In the genomic region with DNA sequence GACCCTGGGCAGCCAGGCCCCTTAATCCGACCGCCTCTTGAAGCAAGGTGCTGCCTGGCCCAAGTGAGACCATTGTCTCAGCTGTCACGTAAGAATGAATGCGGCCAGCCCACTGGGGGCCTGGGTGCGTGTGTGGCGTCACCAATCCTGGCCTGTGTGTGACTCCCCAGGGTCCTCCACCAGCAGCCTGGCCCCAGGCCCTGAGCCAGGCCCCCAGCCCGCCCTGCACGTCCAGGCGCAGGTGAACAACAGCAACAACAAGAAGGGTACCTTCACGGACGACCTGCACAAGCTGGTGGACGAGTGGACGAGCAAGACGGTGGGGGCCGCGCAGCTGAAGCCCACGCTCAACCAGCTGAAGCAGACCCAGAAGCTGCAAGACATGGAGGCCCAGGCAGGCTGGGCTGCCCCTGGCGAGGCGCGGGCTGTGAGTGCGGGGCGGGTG, we compare ENCODE assay signal across 17 cellular contexts.
"Had no signal": no experiment of that assay in that cellular context is flagged by ENCODE, and none has a peak within 500 bp of the region (broad histone marks: within the 10 kb centered on the region; RNA-seq: fewer than 3 reads in every experiment).

No MANE protein-coding gene starts in this region.

- H3K9me3 Mint-ChIP-seq: activated naive CD4-positive, alpha-beta T cell treated with anti-CD3 and anti-CD28 coated beads, Interleukin-2, amount 50 U/mL, for 24 hours; activated T-helper 17 cell treated with anti-CD3 and anti-CD28 coated beads, Interleukin-2, amount 50 U/mL, for 72 hours; nephron; stimulated activated naive B cell treated with anti-CD40 and anti-IgM and Interleukin-4, amounts not matched to agents 10 μg/mL and 1 μg/mL and 100 μg/mL, for 72 hours had no signal

- H3K27me3 Mint-ChIP-seq: activated naive CD4-positive, alpha-beta T cell treated with anti-CD3 and anti-CD28 coated beads, Interleukin-2, amount 50 U/mL, for 24 hours; activated T-helper 17 cell treated with anti-CD3 and anti-CD28 coated beads, Interleukin-2, amount 50 U/mL, for 72 hours had no signal

- H3K27ac ChIP-seq: adrenal gland, esophagus muscularis mucosa, psoas muscle, right lobe of liver, SJSA1, tibial artery had no signal

- H3K36me3 Mint-ChIP-seq: activated naive CD4-positive, alpha-beta T cell treated with anti-CD3 and anti-CD28 coated beads, Interleukin-2, amount 50 U/mL, for 24 hours; stimulated activated naive B cell treated with anti-CD40 and anti-IgM and Interleukin-4, amounts not matched to agents 10 μg/mL and 1 μg/mL and 100 μg/mL, for 72 hours had no signal

- H3K4me1 Mint-ChIP-seq: activated T-helper 17 cell treated with anti-CD3 and anti-CD28 coated beads, Interleukin-2, amount 50 U/mL, for 72 hours; stimulated activated naive B cell treated with anti-CD40 and anti-IgM and Interleukin-4, amounts not matched to agents 10 μg/mL and 1 μg/mL and 100 μg/mL, for 72 hours had no signal

- H3K4me3 ChIP-seq: adrenal gland, esophagus muscularis mucosa, psoas muscle, right lobe of liver, SJSA1, tibial artery had no signal

- DNase-seq: activated CD4-positive, alpha-beta T cell treated with anti-CD3 and anti-CD28 coated beads for 4 hours; activated CD8-positive, alpha-beta memory T cell treated with anti-CD3 and anti-CD28 coated beads for 24 hours; activated T-cell treated with anti-CD3 and anti-CD28 coated beads for 4 hours; kidney glomerular epithelial cell; occipital lobe; psoas muscle; stimulated activated CD4-positive, alpha-beta T cell treated with anti-CD3 and anti-CD28 coated beads, Interleukin-1b, Interleukin-23, amount 100 ng/mL, for 48 hours; stimulated activated naive B cell treated with anti-CD40 and anti-IgM and Interleukin-4, amounts not matched to agents 10 μg/mL and 1 μg/mL and 100 μg/mL, for 72 hours had no signal

- H3K4me1 ChIP-seq: tibial artery had no signal

- ATAC-seq: activated T-helper 17 cell treated with anti-CD3 and anti-CD28 coated beads, Interleukin-2, amount 50 U/mL, for 72 hours; psoas muscle; right lobe of liver; stimulated activated naive B cell treated with anti-CD40 and anti-IgM and Interleukin-4, amounts not matched to agents 10 μg/mL and 1 μg/mL and 100 μg/mL, for 72 hours; WTC11 had no signal

- H3K27me3 ChIP-seq: adrenal gland, esophagus muscularis mucosa, right lobe of liver, SJSA1, tibial artery had no signal

- H3K27ac Mint-ChIP-seq: activated naive CD4-positive, alpha-beta T cell treated with anti-CD3 and anti-CD28 coated beads, Interleukin-2, amount 50 U/mL, for 24 hours; activated T-helper 17 cell treated with anti-CD3 and anti-CD28 coated beads, Interleukin-2, amount 50 U/mL, for 72 hours; nephron; stimulated activated naive B cell treated with anti-CD40 and anti-IgM and Interleukin-4, amounts not matched to agents 10 μg/mL and 1 μg/mL and 100 μg/mL, for 72 hours had no signal

- H3K4me3 Mint-ChIP-seq: activated naive CD4-positive, alpha-beta T cell treated with anti-CD3 and anti-CD28 coated beads, Interleukin-2, amount 50 U/mL, for 24 hours; activated T-helper 17 cell treated with anti-CD3 and anti-CD28 coated beads, Interleukin-2, amount 50 U/mL, for 72 hours; nephron; stimulated activated naive B cell treated with anti-CD40 and anti-IgM and Interleukin-4, amounts not matched to agents 10 μg/mL and 1 μg/mL and 100 μg/mL, for 72 hours; WTC11 had no signal

- H3K9me3 ChIP-seq: adrenal gland, esophagus muscularis mucosa, psoas muscle, right lobe of liver, SJSA1, tibial artery had no signal

- H3K36me3 ChIP-seq: adrenal gland, right lobe of liver, SJSA1, tibial artery had no signal
